ENCODE assay signal across 1 cellular context in genomic region chr5:6712582-6713273, GRCh38.
A peak's percentile ranks its signal among the peaks of the same experiment; 100 is the strongest.
TF ChIP-seq lines count a peak whose summit lies in the region.

No MANE protein-coding gene starts in this region.

TF ChIP-seq in Ishikawa, 13 proteins besides CTCF, POLR2A, EP300 and RAD21 (continued from another document):
- TF ChIP-seq, protein P1, sequence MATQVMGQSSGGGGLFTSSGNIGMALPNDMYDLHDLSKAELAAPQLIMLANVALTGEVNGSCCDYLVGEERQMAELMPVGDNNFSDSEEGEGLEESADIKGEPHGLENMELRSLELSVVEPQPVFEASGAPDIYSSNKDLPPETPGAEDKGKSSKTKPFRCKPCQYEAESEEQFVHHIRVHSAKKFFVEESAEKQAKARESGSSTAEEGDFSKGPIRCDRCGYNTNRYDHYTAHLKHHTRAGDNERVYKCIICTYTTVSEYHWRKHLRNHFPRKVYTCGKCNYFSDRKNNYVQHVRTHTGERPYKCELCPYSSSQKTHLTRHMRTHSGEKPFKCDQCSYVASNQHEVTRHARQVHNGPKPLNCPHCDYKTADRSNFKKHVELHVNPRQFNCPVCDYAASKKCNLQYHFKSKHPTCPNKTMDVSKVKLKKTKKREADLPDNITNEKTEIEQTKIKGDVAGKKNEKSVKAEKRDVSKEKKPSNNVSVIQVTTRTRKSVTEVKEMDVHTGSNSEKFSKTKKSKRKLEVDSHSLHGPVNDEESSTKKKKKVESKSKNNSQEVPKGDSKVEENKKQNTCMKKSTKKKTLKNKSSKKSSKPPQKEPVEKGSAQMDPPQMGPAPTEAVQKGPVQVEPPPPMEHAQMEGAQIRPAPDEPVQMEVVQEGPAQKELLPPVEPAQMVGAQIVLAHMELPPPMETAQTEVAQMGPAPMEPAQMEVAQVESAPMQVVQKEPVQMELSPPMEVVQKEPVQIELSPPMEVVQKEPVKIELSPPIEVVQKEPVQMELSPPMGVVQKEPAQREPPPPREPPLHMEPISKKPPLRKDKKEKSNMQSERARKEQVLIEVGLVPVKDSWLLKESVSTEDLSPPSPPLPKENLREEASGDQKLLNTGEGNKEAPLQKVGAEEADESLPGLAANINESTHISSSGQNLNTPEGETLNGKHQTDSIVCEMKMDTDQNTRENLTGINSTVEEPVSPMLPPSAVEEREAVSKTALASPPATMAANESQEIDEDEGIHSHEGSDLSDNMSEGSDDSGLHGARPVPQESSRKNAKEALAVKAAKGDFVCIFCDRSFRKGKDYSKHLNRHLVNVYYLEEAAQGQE (IDR thresholded peaks at IDR 0.05; ENCODE audit: low read depth), result no peak
- TF ChIP-seq TAF1 (IDR thresholded peaks at IDR 0.05; ENCODE audit: low read depth), result peak; percentile 57
- TF ChIP-seq FOXM1 (IDR thresholded peaks at IDR 0.05; ENCODE audit: borderline replicate concordance, low read depth), result no peak; the same call in 1 of the 2 replicates
- no peak; the same call in 1 of the 2 replicates for TF ChIP-seq YY1 (IDR thresholded peaks at IDR 0.05; ENCODE audit: low read depth)
